In genomic region chr16:30986129-30986991, GRCh38 we compare ENCODE assay signal across 1 cellular context.
TF ChIP-seq lines count a peak whose summit lies in the region.

No MANE protein-coding gene starts in this region.

TF ChIP-seq in K562, 482 proteins besides CTCF, POLR2A, EP300 and RAD21:
- TF ChIP-seq SRF (CRISPR knock-in tag; IDR thresholded peaks at IDR 0.05) (no peak), FOSL1 (tag; conservative IDR thresholded peaks at IDR 0.05) (0 out of 2 replicates have a peak, but pooled peaks have one; percentile 4)
